In the genomic region with DNA sequence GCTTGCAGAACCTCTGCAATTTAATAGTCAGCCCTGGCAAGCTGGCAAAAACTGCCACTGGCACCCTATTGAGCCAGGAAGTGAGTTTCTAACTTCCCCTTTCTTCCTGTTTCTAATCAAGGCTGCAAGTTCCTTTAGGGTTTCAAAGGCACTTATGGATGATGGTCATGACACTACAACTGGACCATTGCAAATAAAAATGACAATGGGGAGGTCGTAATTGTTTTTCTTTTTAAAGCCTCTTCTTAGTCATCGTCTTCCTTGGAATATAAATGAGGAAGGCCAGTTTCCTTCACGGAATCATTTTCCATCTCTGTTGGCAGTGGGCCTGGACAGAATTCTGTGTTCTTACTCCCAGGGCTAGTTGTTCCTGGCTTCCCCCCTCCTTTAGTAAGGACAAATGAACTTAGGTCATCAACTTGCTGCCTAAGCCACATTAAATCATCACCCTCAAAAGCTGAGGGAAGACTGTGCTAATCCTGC, we compare ENCODE assay signal across 12 cellular contexts. TPM values are rescaled to one million over a fixed set of nuclear protein-coding genes. Genes with fewer than 3 reads are reported as not detected.
A peak's percentile ranks its signal among the peaks of the same experiment; 100 is the strongest.
DNase-seq lines count a peak whose midpoint lies in the region; ATAC-seq and TF ChIP-seq lines count a peak whose summit lies in the region.
"Had no signal": no experiment of that assay in that cellular context is flagged by ENCODE, and none has a peak within 500 bp of the region (broad histone marks: within the 10 kb centered on the region; RNA-seq: fewer than 3 reads in every experiment).

No MANE protein-coding gene starts in this region.

- H3K27me3 ChIP-seq in transverse colon, result no peaks in the 10 kb centered on the region

- ATAC-seq in WTC11 (no peak), GM18873 (IDR thresholded peaks at IDR 0.05; ENCODE audit: low FRiP score, unreplicated experiment) (no peak)

- no peak overlapping the region for H3K4me3 ChIP-seq in transverse colon

- TF ChIP-seq CTCF in WTC11 (IDR thresholded peaks at IDR 0.05) (no peak), transverse colon (IDR thresholded peaks at IDR 0.05) (no peak)

- 46 to 60% methylated on average over 2 to 3 of the region's 3 CpGs for WGBS in transverse colon (ENCODE audit: low coverage in 1 of 2), 2 donors

- peak overlapping the region; percentile 36; the same call in 1 of the 2 replicates for H3K27ac Mint-ChIP-seq in WTC11
- H3K27ac Mint-ChIP-seq: type B pancreatic cell had no signal

- CTCF ChIA-PET in WTC11 (lab: Charles Lee), result no interaction called here

- H3K4me1 ChIP-seq in transverse colon, result peaks cover 4 to 21% (median 6%) of the 10 kb centered on the region in 4 donors

- no peaks in the 10 kb centered on the region for H3K9me3 ChIP-seq in transverse colon

- no peak overlapping the region for H3K4me3 Mint-ChIP-seq in WTC11
- H3K4me3 Mint-ChIP-seq: central memory CD8-positive, alpha-beta T cell; type B pancreatic cell had no signal

- POLR2A ChIA-PET in WTC11 (lab: Charles Lee), result no interaction called here

- TF ChIP-seq EP300 in transverse colon (IDR thresholded peaks at IDR 0.05; ENCODE audit: low read depth), result no peak

- peak overlapping the region; percentile 62 to 67 (median 66) for H3K27ac ChIP-seq in transverse colon

- H3K36me3 ChIP-seq in transverse colon, result no peaks in the 10 kb centered on the region

- no peaks in the 10 kb centered on the region for H3K36me3 Mint-ChIP-seq in WTC11

- intact Hi-C loops in transverse colon (cut with DNase I; ENCODE audit: low total_unique reads), result no loop called here

- peaks cover 2% of the 10 kb centered on the region; the same call in 1 of the 2 replicates for H3K27me3 Mint-ChIP-seq in WTC11 (ENCODE audit: low read depth)

- H3K4me1 Mint-ChIP-seq in WTC11, result peaks cover 10% of the 10 kb centered on the region
- H3K4me1 Mint-ChIP-seq: central memory CD8-positive, alpha-beta T cell had no signal

- H3K9me3 Mint-ChIP-seq in WTC11, result 0 out of 2 replicates have a peak, but pooled peaks cover 4% of the 10 kb centered on the region
- H3K9me3 Mint-ChIP-seq: central memory CD8-positive, alpha-beta T cell had no signal

- DNase-seq in KBM-7 (peak; percentile 25), WTC11 (ENCODE audit: low spot score) (no peak), hepatic stellate cell (ENCODE audit: low spot score) (peak; percentile 50), transverse colon (no peak), superior temporal gyrus (ENCODE audit: extremely low spot score) (no peak), amygdala (lab: John Stamatoyannopoulos, UW) (no peak)
- no peak for DNase-seq in stimulated activated CD4-positive, alpha-beta T cell treated with anti-CD3 and anti-CD28 coated beads, Interleukin-4, amount 100 ng/mL, for 24 hours
- DNase-seq: islet precursor cell; stimulated activated CD4-positive, alpha-beta T cell treated with anti-CD3 and anti-CD28 coated beads, Interleukin-15, amount 100 ng/mL, for 24 hours had no signal

- in situ Hi-C loops in KBM-7 (cut with MboI; ENCODE audit: low pct_unique_long_range_greater_than_20kb, low sequenced_read_pairs) (no loop called here), transverse colon (cut with MboI; ENCODE audit: low pct_ligation_motif_present in 1 of 4, low pct_unique_long_range_greater_than_20kb in 1 of 4, low sequenced_read_pairs in 3 of 4) (no loop called here)

- no peak for TF ChIP-seq POLR2A in transverse colon (IDR thresholded peaks at IDR 0.05)

TF ChIP-seq in WTC11, 78 proteins besides CTCF, POLR2A, EP300 and RAD21 (continues in another document):
- TF ChIP-seq, protein P1, sequence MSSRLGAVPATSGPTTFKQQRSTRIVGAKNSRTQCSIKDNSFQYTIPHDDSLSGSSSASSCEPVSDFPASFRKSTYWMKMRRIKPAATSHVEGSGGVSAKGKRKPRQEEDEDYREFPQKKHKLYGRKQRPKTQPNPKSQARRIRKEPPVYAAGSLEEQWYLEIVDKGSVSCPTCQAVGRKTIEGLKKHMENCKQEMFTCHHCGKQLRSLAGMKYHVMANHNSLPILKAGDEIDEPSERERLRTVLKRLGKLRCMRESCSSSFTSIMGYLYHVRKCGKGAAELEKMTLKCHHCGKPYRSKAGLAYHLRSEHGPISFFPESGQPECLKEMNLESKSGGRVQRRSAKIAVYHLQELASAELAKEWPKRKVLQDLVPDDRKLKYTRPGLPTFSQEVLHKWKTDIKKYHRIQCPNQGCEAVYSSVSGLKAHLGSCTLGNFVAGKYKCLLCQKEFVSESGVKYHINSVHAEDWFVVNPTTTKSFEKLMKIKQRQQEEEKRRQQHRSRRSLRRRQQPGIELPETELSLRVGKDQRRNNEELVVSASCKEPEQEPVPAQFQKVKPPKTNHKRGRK (CRISPR knock-in tag; IDR thresholded peaks at IDR 0.05; ENCODE audit: borderline replicate concordance), result no peak
- TF ChIP-seq TEAD1 (CRISPR knock-in tag; IDR thresholded peaks at IDR 0.05) (no peak), ZBTB21 (CRISPR knock-in tag; IDR thresholded peaks at IDR 0.05; ENCODE audit: borderline replicate concordance) (no peak), ELF4 (CRISPR knock-in tag; IDR thresholded peaks at IDR 0.05; ENCODE audit: low read depth) (no peak)
- TF ChIP-seq, protein P2, sequence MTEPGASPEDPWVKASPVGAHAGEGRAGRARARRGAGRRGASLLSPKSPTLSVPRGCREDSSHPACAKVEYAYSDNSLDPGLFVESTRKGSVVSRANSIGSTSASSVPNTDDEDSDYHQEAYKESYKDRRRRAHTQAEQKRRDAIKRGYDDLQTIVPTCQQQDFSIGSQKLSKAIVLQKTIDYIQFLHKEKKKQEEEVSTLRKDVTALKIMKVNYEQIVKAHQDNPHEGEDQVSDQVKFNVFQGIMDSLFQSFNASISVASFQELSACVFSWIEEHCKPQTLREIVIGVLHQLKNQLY (CRISPR knock-in tag; IDR thresholded peaks at IDR 0.05), result no peak
- TF ChIP-seq, protein P3, sequence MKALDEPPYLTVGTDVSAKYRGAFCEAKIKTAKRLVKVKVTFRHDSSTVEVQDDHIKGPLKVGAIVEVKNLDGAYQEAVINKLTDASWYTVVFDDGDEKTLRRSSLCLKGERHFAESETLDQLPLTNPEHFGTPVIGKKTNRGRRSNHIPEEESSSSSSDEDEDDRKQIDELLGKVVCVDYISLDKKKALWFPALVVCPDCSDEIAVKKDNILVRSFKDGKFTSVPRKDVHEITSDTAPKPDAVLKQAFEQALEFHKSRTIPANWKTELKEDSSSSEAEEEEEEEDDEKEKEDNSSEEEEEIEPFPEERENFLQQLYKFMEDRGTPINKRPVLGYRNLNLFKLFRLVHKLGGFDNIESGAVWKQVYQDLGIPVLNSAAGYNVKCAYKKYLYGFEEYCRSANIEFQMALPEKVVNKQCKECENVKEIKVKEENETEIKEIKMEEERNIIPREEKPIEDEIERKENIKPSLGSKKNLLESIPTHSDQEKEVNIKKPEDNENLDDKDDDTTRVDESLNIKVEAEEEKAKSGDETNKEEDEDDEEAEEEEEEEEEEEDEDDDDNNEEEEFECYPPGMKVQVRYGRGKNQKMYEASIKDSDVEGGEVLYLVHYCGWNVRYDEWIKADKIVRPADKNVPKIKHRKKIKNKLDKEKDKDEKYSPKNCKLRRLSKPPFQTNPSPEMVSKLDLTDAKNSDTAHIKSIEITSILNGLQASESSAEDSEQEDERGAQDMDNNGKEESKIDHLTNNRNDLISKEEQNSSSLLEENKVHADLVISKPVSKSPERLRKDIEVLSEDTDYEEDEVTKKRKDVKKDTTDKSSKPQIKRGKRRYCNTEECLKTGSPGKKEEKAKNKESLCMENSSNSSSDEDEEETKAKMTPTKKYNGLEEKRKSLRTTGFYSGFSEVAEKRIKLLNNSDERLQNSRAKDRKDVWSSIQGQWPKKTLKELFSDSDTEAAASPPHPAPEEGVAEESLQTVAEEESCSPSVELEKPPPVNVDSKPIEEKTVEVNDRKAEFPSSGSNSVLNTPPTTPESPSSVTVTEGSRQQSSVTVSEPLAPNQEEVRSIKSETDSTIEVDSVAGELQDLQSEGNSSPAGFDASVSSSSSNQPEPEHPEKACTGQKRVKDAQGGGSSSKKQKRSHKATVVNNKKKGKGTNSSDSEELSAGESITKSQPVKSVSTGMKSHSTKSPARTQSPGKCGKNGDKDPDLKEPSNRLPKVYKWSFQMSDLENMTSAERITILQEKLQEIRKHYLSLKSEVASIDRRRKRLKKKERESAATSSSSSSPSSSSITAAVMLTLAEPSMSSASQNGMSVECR (CRISPR knock-in tag; IDR thresholded peaks at IDR 0.05; ENCODE audit: borderline replicate concordance), result no peak
- TF ChIP-seq, protein P4, sequence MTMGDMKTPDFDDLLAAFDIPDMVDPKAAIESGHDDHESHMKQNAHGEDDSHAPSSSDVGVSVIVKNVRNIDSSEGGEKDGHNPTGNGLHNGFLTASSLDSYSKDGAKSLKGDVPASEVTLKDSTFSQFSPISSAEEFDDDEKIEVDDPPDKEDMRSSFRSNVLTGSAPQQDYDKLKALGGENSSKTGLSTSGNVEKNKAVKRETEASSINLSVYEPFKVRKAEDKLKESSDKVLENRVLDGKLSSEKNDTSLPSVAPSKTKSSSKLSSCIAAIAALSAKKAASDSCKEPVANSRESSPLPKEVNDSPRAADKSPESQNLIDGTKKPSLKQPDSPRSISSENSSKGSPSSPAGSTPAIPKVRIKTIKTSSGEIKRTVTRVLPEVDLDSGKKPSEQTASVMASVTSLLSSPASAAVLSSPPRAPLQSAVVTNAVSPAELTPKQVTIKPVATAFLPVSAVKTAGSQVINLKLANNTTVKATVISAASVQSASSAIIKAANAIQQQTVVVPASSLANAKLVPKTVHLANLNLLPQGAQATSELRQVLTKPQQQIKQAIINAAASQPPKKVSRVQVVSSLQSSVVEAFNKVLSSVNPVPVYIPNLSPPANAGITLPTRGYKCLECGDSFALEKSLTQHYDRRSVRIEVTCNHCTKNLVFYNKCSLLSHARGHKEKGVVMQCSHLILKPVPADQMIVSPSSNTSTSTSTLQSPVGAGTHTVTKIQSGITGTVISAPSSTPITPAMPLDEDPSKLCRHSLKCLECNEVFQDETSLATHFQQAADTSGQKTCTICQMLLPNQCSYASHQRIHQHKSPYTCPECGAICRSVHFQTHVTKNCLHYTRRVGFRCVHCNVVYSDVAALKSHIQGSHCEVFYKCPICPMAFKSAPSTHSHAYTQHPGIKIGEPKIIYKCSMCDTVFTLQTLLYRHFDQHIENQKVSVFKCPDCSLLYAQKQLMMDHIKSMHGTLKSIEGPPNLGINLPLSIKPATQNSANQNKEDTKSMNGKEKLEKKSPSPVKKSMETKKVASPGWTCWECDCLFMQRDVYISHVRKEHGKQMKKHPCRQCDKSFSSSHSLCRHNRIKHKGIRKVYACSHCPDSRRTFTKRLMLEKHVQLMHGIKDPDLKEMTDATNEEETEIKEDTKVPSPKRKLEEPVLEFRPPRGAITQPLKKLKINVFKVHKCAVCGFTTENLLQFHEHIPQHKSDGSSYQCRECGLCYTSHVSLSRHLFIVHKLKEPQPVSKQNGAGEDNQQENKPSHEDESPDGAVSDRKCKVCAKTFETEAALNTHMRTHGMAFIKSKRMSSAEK (CRISPR knock-in tag; IDR thresholded peaks at IDR 0.05; ENCODE audit: borderline replicate concordance), result no peak

RNA-seq across cellular contexts. Expression of a gene that starts 35.8 kb away (rescaled TPM):
- 0.78 to 1.0 TPM (median 0.87 TPM) in 3 replicates for total RNA-seq in WTC11 (2021)
- total RNA-seq in transverse colon, result 1 to 10 TPM; 1.9 to 8.8 (median 2.9) TPM

Comparison
In these comparisons a context has a peak if more than half of its experiments do, and no peak if none do; other contexts are left out.
1. DNase-seq: peak in KBM-7 (single experiment) and hepatic stellate cell (single experiment); none in WTC11 (single experiment), transverse colon (single experiment), superior temporal gyrus (single experiment), amygdala (0 of 56) and stimulated activated CD4-positive, alpha-beta T cell treated with anti-CD3 and anti-CD28 coated beads, Interleukin-4, amount 100 ng/mL, for 24 hours (single experiment).